ENCODE assay signal across 23 cellular contexts in the genomic region with DNA sequence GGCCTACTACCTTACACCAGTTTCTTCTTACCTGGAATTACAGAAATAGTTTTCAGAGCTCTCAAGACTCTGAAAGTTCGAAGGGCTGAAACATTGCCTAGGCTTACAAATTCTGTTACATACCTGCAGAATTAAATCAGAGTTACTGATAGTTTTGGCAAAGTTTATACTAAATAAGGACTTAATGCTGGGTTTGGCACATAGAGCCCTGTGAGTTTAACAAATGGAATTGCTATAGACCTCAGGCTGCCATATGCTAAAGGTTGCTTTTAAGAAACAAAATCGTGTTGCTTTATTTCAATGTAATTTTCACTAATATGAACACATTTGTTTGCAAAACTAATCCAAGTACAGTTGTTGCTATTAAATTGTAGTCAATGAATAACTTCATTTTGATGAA. TPM values are rescaled to one million over a fixed set of nuclear protein-coding genes. Genes with fewer than 3 reads are reported as not detected.
A peak's percentile ranks its signal among the peaks of the same experiment; 100 is the strongest.
DNase-seq lines count a peak whose midpoint lies in the region; ATAC-seq, FAIRE-seq and TF ChIP-seq lines count a peak whose summit lies in the region.
"Had no signal": no experiment of that assay in that cellular context is flagged by ENCODE, and none has a peak within 500 bp of the region (broad histone marks: within the 10 kb centered on the region; RNA-seq: fewer than 3 reads in every experiment).

No MANE protein-coding gene starts in this region.

- H3K4me1 ChIP-seq in ACC112 (ENCODE audit: control insufficient read depth, insufficient read depth, low read length, unreplicated experiment) (peaks cover 27% of the 10 kb centered on the region), IMR-90 (ENCODE audit: control insufficient read depth, insufficient read depth, low read length) (peaks cover 2% of the 10 kb centered on the region)

- no peak overlapping the region for H4K91ac ChIP-seq in IMR-90 (ENCODE audit: insufficient read depth, low read depth, low read length)

- H3K4ac ChIP-seq in IMR-90 (ENCODE audit: low read depth, low read length), result no peak overlapping the region

- TF ChIP-seq CTCF in IMR-90 (conservative IDR thresholded peaks at IDR 0.05; ENCODE audit: low read depth, low read length) (no peak), astrocyte of the spinal cord (IDR thresholded peaks at IDR 0.05; ENCODE audit: low read depth, low read length) (no peak)

- in situ Hi-C loops in IMR-90 (cut with MboI; ENCODE audit: low sequenced_read_pairs), result no loop called here
- in situ Hi-C loops in astrocyte of the spinal cord (cut with HindIII; ENCODE audit: low sequenced_read_pairs), result no loop called here

- dilution Hi-C loops in IMR-90 (cut with HindIII; ENCODE audit: low sequenced_read_pairs, unreplicated experiment), result no loop called here

- H2AFZ ChIP-seq in ACC112 (ENCODE audit: low read length, unreplicated experiment), result no peak overlapping the region
- H2AFZ ChIP-seq in IMR-90 (replicated peaks; ENCODE audit: low read length, poor library complexity), result no peak overlapping the region

- H4K5ac ChIP-seq in IMR-90 (ENCODE audit: low read depth, low read length), result no peak overlapping the region

- H4K20me1 ChIP-seq in IMR-90 (ENCODE audit: insufficient read depth, low read length), result no peaks in the 10 kb centered on the region

- H3K27ac ChIP-seq in ACC112 (ENCODE audit: low read depth, low read length) (peak overlapping the region; percentile 80), IMR-90 (ENCODE audit: insufficient read depth, low read length) (no peak overlapping the region)
- H3K27ac ChIP-seq: 22Rv1, C4-2B, RWPE1 had no signal

- no peaks in the 10 kb centered on the region for H3K79me1 ChIP-seq in IMR-90 (ENCODE audit: low read depth in 1 of 2, low read length in 2 of 2)

- H2BK20ac ChIP-seq in IMR-90 (ENCODE audit: low read depth, low read length), result no peak overlapping the region

- no peak for FAIRE-seq in GM19239 (lab: Jason Lieb, UNC)
- FAIRE-seq: GM18507 had no signal

- no peak overlapping the region for H3K4me3 ChIP-seq in ACC112 (ENCODE audit: low read depth, low read length)
- no peak overlapping the region for H3K4me3 ChIP-seq in IMR-90 (ENCODE audit: insufficient read depth, low read depth, low read length)
- no peak overlapping the region for H3K4me3 ChIP-seq in astrocyte of the spinal cord (ENCODE audit: low read depth, low read length)

- TF ChIP-seq RAD21 in IMR-90 (IDR thresholded peaks at IDR 0.05; ENCODE audit: low read length), result no peak

- H2BK15ac ChIP-seq in IMR-90 (ENCODE audit: low read depth, low read length), result no peak overlapping the region

- ATAC-seq in IMR-90 (ENCODE audit: low read depth) (no peak), HG02623 (IDR thresholded peaks at IDR 0.05; ENCODE audit: unreplicated experiment) (no peak)
- ATAC-seq: SK-N-SH treated with all-trans-retinoic acid at 6 μM for 48 hours had no signal

- H2BK120ac ChIP-seq in IMR-90 (ENCODE audit: low read depth, low read length), result no peak overlapping the region

- TF ChIP-seq POLR2A in IMR-90 (IDR thresholded peaks at IDR 0.05; ENCODE audit: low read depth, low read length), result no peak

- no CpG with 5 or more reads among the region's 2 CpGs for WGBS in IMR-90 (ENCODE audit: extremely low coverage in 2 of 2, insufficient read length in 1 of 2), 2 experiments

- H2AK5ac ChIP-seq in IMR-90 (ENCODE audit: low read depth, low read length), result no peak overlapping the region

- H3K9me1 ChIP-seq in IMR-90 (ENCODE audit: insufficient read depth, low read length), result no peaks in the 10 kb centered on the region

- POLR2A ChIA-PET in IMR-90 (lab: Charles Lee; ENCODE audit: unreplicated experiment), result interaction anchor here (0.6 kb wide), 1 partner anchor 189 kb away, joined by 3 read pairs; no protein-coding TSS in a partner anchor

- H3K14ac ChIP-seq in IMR-90 (replicated peaks; ENCODE audit: low read depth, low read length), result no peak overlapping the region

- no peak overlapping the region for H2AK9ac ChIP-seq in IMR-90 (replicated peaks; ENCODE audit: low read depth, low read length, poor library complexity)

- H3K79me2 ChIP-seq in ACC112 (ENCODE audit: control insufficient read depth, insufficient read depth, low read length, unreplicated experiment), result no peaks in the 10 kb centered on the region

- H3K9me3 ChIP-seq in IMR-90 (ENCODE audit: control insufficient read depth, insufficient read depth, low read length), result no peaks in the 10 kb centered on the region

- H4K8ac ChIP-seq in IMR-90 (ENCODE audit: low read depth in 2 of 2, low read length in 2 of 2), result no peak overlapping the region; a peak in 1 of 4 replicates

- H3K27me3 ChIP-seq in ACC112 (ENCODE audit: insufficient read depth, low read length), result no peaks in the 10 kb centered on the region
- H3K27me3 ChIP-seq in IMR-90 (ENCODE audit: control insufficient read depth, insufficient read depth, low read length), result no peaks in the 10 kb centered on the region

- H3K36me3 ChIP-seq in ACC112 (ENCODE audit: insufficient read depth, low read length), result no peaks in the 10 kb centered on the region
- H3K36me3 ChIP-seq in IMR-90 (ENCODE audit: control insufficient read depth, insufficient read depth, low read length), result no peaks in the 10 kb centered on the region

- no peak overlapping the region for H3K9ac ChIP-seq in IMR-90 (ENCODE audit: low read depth, low read length)

- H3K23ac ChIP-seq in IMR-90 (ENCODE audit: low read depth, low read length), result no peak overlapping the region

- no peak overlapping the region for H3K4me2 ChIP-seq in IMR-90 (ENCODE audit: low read depth, low read length)

- DNase-seq in IMR-90 (peak; percentile 21), astrocyte of the spinal cord (ENCODE audit: low read depth, low spot score) (peak; percentile 64), fibroblast of the conjunctiva (ENCODE audit: low read depth) (peak; percentile 3), GM19239 (ENCODE audit: insufficient read length, low spot score) (no peak), SKM-1 (lab: John Stamatoyannopoulos, UW; ENCODE audit: unreplicated experiment) (no peak)
- DNase-seq in activated CD4-positive, alpha-beta T cell treated with anti-CD3 and anti-CD28 coated beads, Interleukin-2, amount 50 U/mL, for 48 hours, result no peak
- DNase-seq: CD8-positive, alpha-beta memory T cell; GDM1; KBM-7; NCI-H1092 treated with DMSO at 0.1 percent for 48 hours; NCI-H1436 treated with DMSO at 0.1 percent for 48 hours; NCI-H1930; NCI-H226; NCI-H510A treated with DMSO at 0.1 percent for 48 hours; NCI-H748 treated with DMSO at 0.1 percent for 48 hours; SIG-M5 had no signal

- CTCF ChIA-PET in IMR-90 (lab: Yijun Ruan, JAX), result no interaction called here

- no TSS peak for BruUV-seq in IMR-90 (replicated peaks; lab: Mats Ljungman, UMichigan)

- intact Hi-C loops in IMR-90 (cut with micrococcal nuclease), result no loop called here

- H3K18ac ChIP-seq in IMR-90 (ENCODE audit: low read depth, low read length), result no peak overlapping the region

- no peak overlapping the region for H3K56ac ChIP-seq in IMR-90 (ENCODE audit: extremely low read depth, insufficient read depth, low read length)

- no peak overlapping the region for H2BK5ac ChIP-seq in IMR-90 (ENCODE audit: low read depth, low read length, poor library complexity, severe bottlenecking)

TF ChIP-seq in IMR-90, 13 proteins besides CTCF, POLR2A, EP300 and RAD21:
- TF ChIP-seq MXI1 (IDR thresholded peaks at IDR 0.05; ENCODE audit: borderline replicate concordance, low read depth, low read length) (no peak), CHD1 (IDR thresholded peaks at IDR 0.05; ENCODE audit: low read depth, low read length) (no peak), ELK1 (IDR thresholded peaks at IDR 0.05; ENCODE audit: borderline replicate concordance, low read depth, low read length) (no peak), BHLHE40 (IDR thresholded peaks at IDR 0.05; ENCODE audit: low read depth, low read length) (no peak), SMC3 (IDR thresholded peaks at IDR 0.05; ENCODE audit: low read depth, low read length) (no peak), RFX5 (IDR thresholded peaks at IDR 0.05; ENCODE audit: low read depth, low read length) (no peak), MAFK (IDR thresholded peaks at IDR 0.05; ENCODE audit: low read depth, low read length) (no peak), NFE2L2 (IDR thresholded peaks at IDR 0.05; ENCODE audit: low read depth, low read length) (no peak)

RNA-seq across cellular contexts. Expression of gene SCN3A, which starts 40.1 kb away (rescaled TPM):
- total RNA-seq in IMR-90 (2012; rRNA removed), result 0.90 and 1.4 TPM in 2 replicates
- polyA plus RNA-seq in IMR-90 (2012; rRNA removed), result 0.19 and 0.26 TPM in 2 replicates
- polyA plus RNA-seq in IMR-90 (2012; cell fraction: cytosol; rRNA removed), result 0.07 and 0.09 TPM in 2 replicates
- 0.07 and 0.95 TPM in 2 replicates for polyA plus RNA-seq in IMR-90 (2012; cell fraction: nucleus; rRNA removed; ENCODE audit: low replicate concordance)
- total RNA-seq: CD8-positive, alpha-beta memory T cell had no signal
- polyA plus RNA-seq: CD8-positive, alpha-beta memory T cell had no signal

Comparison
In these comparisons a context has a peak if more than half of its experiments do, and no peak if none do; other contexts are left out.
1. DNase-seq: peak in IMR-90 (single experiment), astrocyte of the spinal cord (single experiment) and fibroblast of the conjunctiva (single experiment); none in GM19239 (single experiment), SKM-1 (single experiment) and activated CD4-positive, alpha-beta T cell treated with anti-CD3 and anti-CD28 coated beads, Interleukin-2, amount 50 U/mL, for 48 hours (0 of 2).